ENCODE assay signal across 1 cellular context in the genomic region with DNA sequence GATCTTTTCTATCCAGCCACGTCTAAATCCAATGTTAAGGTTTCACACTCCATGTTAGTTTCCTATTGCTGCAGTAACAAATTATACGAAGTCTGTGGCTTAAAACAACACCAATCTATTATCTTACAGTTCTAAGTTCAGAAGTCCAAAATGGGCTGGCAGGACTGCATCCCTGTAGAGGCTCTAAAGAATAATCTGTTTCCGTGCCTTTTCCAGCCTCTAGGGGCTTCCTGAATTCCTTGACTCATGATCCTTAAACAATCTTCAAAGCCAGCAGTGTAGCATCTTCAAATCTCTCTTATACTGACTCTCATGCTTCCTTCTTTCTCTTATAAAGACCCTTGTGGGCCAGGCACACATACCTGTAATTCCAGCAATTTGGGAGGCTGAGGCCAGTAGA.
TF ChIP-seq lines count a peak whose summit lies in the region.

No MANE protein-coding gene starts in this region.

TF ChIP-seq in SK-N-SH, 30 proteins besides CTCF, POLR2A, EP300 and RAD21:
- TF ChIP-seq NFIC (IDR thresholded peaks at IDR 0.05; ENCODE audit: borderline replicate concordance) (no peak), SIN3A (IDR thresholded peaks at IDR 0.05; ENCODE audit: borderline replicate concordance, low read depth, low read length) (no peak)
